Comparison of ENCODE assay signal across 1 cellular context in the genomic region with DNA sequence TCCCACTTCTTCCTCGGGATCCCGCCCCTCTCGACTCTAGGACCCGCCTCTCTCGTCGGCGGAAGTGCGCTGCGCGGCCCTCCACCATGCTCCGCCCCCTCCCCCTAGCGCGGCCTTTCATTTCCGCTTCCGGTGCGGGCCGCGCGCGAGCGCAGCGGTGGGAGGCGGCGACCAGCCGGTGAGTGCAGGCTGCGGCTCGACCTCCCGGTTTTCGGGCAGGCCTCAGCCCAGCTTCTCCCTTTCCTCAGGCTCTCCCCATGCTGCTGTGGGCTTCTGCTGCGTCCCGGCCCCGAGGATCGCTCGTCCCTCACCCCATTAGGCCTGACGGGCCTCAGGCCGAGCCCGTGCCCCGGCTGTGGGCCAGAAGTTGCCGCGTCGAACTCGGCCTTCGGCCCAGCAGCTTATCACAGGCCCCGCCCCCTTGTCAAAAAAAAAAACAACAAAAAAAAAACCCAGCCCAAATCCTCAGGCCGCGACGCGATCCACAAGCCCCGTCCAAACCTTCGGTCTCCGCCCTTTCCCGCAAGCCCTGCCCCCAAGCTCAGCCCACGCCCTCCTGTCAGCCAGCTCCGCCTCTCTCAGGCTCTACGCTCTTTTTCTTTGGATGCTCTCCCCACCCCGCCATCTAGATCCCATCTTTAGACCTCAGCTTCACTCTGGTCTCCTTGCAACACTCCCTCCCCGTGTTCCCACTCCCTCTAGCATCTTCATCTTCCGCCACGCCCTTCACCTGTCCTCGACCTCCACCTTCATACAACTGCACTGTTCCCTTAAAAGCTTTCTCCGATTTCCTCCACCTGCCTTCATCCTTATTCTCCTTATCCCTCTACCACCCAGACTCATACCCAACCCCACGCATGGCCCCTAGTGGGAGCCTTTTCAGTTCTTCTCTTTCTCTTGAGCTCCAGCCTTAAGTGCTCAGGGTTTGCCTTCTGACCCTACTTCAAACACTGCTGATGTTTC.
TF ChIP-seq lines count a peak whose summit lies in the region.

A gene with protein sequence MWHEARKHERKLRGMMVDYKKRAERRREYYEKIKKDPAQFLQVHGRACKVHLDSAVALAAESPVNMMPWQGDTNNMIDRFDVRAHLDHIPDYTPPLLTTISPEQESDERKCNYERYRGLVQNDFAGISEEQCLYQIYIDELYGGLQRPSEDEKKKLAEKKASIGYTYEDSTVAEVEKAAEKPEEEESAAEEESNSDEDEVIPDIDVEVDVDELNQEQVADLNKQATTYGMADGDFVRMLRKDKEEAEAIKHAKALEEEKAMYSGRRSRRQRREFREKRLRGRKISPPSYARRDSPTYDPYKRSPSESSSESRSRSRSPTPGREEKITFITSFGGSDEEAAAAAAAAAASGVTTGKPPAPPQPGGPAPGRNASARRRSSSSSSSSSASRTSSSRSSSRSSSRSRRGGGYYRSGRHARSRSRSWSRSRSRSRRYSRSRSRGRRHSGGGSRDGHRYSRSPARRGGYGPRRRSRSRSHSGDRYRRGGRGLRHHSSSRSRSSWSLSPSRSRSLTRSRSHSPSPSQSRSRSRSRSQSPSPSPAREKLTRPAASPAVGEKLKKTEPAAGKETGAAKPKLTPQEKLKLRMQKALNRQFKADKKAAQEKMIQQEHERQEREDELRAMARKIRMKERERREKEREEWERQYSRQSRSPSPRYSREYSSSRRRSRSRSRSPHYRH (plus strand): TSS at position 115 of the 963 bp plus-strand sequence. CDS start 1,168 bp downstream, outside the sequence.

TF ChIP-seq in HepG2, 621 proteins besides CTCF, POLR2A, EP300 and RAD21 (continued from another document and continues in another):
- TF ChIP-seq, protein P1, sequence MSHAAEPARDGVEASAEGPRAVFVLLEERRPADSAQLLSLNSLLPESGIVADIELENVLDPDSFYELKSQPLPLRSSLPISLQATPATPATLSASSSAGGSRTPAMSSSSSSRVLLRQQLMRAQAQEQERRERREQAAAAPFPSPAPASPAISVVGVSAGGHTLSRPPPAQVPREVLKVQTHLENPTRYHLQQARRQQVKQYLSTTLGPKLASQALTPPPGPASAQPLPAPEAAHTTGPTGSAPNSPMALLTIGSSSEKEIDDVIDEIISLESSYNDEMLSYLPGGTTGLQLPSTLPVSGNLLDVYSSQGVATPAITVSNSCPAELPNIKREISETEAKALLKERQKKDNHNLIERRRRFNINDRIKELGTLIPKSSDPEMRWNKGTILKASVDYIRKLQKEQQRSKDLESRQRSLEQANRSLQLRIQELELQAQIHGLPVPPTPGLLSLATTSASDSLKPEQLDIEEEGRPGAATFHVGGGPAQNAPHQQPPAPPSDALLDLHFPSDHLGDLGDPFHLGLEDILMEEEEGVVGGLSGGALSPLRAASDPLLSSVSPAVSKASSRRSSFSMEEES (CRISPR knock-in tag; IDR thresholded peaks at IDR 0.05) = no peak; the same call in 1 of the 2 replicates
- TF ChIP-seq, protein P2, sequence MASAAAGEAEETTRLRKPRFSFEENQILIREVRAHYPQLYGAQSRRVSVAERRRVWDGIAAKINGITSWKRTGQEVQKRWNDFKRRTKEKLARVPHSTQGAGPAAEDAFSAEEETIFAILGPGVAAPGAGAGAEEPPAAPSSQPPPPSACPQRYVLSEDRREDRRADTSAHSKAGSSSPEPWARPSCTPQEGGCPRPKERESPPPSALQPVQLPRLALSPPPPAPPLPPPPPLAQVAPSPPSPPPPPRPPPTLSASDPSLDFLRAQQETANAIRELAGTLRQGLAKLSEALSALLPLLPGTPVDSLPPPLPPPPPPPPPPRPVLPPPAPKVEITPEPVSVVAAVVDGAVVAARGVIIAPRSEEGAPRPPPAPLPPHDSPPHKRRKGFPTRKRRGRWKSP (CRISPR knock-in tag; IDR thresholded peaks at IDR 0.05) = no peak
- TF ChIP-seq ZNF430 (CRISPR knock-in tag; IDR thresholded peaks at IDR 0.05) (0 out of 2 replicates have a peak, but pooled peaks have one; percentile 36), REXO4 (CRISPR knock-in tag; IDR thresholded peaks at IDR 0.05; ENCODE audit: borderline replicate concordance) (no peak), SRY (CRISPR knock-in tag; IDR thresholded peaks at IDR 0.05) (peak; percentile 54; the same call in 1 of the 2 replicates), PHF20 (CRISPR knock-in tag; IDR thresholded peaks at IDR 0.05) (peak; percentile 89), MZF1 (CRISPR knock-in tag; IDR thresholded peaks at IDR 0.05; ENCODE audit: borderline replicate concordance) (no peak), SMAD3 (CRISPR knock-in tag; IDR thresholded peaks at IDR 0.05) (no peak), YEATS4 (CRISPR knock-in tag; IDR thresholded peaks at IDR 0.05; ENCODE audit: borderline replicate concordance) (peak; percentile 88), ZFP90 (CRISPR knock-in tag; IDR thresholded peaks at IDR 0.05; ENCODE audit: borderline replicate concordance) (0 out of 2 replicates have a peak, but pooled peaks have one; percentile 75), ZNF672 (CRISPR knock-in tag; IDR thresholded peaks at IDR 0.05) (no peak), AGO1 (IDR thresholded peaks at IDR 0.05; ENCODE audit: low read depth, low read length, poor library complexity, severe bottlenecking) (peak; percentile 80), ZSCAN31 (CRISPR knock-in tag; IDR thresholded peaks at IDR 0.05; ENCODE audit: low read depth) (0 out of 2 replicates have a peak, but pooled peaks have one; percentile 44), ZNF615 (CRISPR knock-in tag; IDR thresholded peaks at IDR 0.05; ENCODE audit: borderline replicate concordance) (no peak), ZNF547 (CRISPR knock-in tag; IDR thresholded peaks at IDR 0.05) (peak; percentile 93), ZNF674 (CRISPR knock-in tag; IDR thresholded peaks at IDR 0.05; ENCODE audit: low read depth) (no peak), BRD4 (CRISPR knock-in tag; IDR thresholded peaks at IDR 0.05) (peak; percentile 85), ARNTL (CRISPR knock-in tag; IDR thresholded peaks at IDR 0.05) (no peak), ZNF747 (CRISPR knock-in tag; IDR thresholded peaks at IDR 0.05; ENCODE audit: borderline replicate concordance) (no peak), ZNF775 (CRISPR knock-in tag; IDR thresholded peaks at IDR 0.05; ENCODE audit: borderline replicate concordance) (no peak), CHCHD3 (CRISPR knock-in tag; IDR thresholded peaks at IDR 0.05) (no peak), KMT2A (CRISPR knock-in tag; IDR thresholded peaks at IDR 0.05) (peak; percentile 58; the same call in 1 of the 2 replicates), SAP130 (CRISPR knock-in tag; IDR thresholded peaks at IDR 0.05; ENCODE audit: low read depth) (peak; percentile 91)
- TF ChIP-seq, protein P3, sequence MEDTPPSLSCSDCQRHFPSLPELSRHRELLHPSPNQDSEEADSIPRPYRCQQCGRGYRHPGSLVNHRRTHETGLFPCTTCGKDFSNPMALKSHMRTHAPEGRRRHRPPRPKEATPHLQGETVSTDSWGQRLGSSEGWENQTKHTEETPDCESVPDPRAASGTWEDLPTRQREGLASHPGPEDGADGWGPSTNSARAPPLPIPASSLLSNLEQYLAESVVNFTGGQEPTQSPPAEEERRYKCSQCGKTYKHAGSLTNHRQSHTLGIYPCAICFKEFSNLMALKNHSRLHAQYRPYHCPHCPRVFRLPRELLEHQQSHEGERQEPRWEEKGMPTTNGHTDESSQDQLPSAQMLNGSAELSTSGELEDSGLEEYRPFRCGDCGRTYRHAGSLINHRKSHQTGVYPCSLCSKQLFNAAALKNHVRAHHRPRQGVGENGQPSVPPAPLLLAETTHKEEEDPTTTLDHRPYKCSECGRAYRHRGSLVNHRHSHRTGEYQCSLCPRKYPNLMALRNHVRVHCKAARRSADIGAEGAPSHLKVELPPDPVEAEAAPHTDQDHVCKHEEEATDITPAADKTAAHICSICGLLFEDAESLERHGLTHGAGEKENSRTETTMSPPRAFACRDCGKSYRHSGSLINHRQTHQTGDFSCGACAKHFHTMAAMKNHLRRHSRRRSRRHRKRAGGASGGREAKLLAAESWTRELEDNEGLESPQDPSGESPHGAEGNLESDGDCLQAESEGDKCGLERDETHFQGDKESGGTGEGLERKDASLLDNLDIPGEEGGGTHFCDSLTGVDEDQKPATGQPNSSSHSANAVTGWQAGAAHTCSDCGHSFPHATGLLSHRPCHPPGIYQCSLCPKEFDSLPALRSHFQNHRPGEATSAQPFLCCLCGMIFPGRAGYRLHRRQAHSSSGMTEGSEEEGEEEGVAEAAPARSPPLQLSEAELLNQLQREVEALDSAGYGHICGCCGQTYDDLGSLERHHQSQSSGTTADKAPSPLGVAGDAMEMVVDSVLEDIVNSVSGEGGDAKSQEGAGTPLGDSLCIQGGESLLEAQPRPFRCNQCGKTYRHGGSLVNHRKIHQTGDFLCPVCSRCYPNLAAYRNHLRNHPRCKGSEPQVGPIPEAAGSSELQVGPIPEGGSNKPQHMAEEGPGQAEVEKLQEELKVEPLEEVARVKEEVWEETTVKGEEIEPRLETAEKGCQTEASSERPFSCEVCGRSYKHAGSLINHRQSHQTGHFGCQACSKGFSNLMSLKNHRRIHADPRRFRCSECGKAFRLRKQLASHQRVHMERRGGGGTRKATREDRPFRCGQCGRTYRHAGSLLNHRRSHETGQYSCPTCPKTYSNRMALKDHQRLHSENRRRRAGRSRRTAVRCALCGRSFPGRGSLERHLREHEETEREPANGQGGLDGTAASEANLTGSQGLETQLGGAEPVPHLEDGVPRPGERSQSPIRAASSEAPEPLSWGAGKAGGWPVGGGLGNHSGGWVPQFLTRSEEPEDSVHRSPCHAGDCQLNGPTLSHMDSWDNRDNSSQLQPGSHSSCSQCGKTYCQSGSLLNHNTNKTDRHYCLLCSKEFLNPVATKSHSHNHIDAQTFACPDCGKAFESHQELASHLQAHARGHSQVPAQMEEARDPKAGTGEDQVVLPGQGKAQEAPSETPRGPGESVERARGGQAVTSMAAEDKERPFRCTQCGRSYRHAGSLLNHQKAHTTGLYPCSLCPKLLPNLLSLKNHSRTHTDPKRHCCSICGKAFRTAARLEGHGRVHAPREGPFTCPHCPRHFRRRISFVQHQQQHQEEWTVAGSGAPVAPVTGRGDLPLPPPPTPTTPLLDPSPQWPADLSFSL (CRISPR knock-in tag; IDR thresholded peaks at IDR 0.05) = no peak
- TF ChIP-seq, protein P4, sequence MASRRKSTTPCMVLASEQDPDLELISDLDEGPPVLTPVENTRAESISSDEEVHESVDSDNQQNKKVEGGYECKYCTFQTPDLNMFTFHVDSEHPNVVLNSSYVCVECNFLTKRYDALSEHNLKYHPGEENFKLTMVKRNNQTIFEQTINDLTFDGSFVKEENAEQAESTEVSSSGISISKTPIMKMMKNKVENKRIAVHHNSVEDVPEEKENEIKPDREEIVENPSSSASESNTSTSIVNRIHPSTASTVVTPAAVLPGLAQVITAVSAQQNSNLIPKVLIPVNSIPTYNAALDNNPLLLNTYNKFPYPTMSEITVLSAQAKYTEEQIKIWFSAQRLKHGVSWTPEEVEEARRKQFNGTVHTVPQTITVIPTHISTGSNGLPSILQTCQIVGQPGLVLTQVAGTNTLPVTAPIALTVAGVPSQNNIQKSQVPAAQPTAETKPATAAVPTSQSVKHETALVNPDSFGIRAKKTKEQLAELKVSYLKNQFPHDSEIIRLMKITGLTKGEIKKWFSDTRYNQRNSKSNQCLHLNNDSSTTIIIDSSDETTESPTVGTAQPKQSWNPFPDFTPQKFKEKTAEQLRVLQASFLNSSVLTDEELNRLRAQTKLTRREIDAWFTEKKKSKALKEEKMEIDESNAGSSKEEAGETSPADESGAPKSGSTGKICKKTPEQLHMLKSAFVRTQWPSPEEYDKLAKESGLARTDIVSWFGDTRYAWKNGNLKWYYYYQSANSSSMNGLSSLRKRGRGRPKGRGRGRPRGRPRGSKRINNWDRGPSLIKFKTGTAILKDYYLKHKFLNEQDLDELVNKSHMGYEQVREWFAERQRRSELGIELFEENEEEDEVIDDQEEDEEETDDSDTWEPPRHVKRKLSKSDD (CRISPR knock-in tag; IDR thresholded peaks at IDR 0.05; ENCODE audit: low read depth) = no peak
- TF ChIP-seq, protein P5, sequence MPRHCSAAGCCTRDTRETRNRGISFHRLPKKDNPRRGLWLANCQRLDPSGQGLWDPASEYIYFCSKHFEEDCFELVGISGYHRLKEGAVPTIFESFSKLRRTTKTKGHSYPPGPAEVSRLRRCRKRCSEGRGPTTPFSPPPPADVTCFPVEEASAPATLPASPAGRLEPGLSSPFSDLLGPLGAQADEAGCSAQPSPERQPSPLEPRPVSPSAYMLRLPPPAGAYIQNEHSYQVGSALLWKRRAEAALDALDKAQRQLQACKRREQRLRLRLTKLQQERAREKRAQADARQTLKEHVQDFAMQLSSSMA (CRISPR knock-in tag; IDR thresholded peaks at IDR 0.05) = no peak; the same call in 1 of the 2 replicates
- TF ChIP-seq, protein P6, sequence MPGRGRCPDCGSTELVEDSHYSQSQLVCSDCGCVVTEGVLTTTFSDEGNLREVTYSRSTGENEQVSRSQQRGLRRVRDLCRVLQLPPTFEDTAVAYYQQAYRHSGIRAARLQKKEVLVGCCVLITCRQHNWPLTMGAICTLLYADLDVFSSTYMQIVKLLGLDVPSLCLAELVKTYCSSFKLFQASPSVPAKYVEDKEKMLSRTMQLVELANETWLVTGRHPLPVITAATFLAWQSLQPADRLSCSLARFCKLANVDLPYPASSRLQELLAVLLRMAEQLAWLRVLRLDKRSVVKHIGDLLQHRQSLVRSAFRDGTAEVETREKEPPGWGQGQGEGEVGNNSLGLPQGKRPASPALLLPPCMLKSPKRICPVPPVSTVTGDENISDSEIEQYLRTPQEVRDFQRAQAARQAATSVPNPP (CRISPR knock-in tag; IDR thresholded peaks at IDR 0.05) = no peak
- TF ChIP-seq, protein P7, sequence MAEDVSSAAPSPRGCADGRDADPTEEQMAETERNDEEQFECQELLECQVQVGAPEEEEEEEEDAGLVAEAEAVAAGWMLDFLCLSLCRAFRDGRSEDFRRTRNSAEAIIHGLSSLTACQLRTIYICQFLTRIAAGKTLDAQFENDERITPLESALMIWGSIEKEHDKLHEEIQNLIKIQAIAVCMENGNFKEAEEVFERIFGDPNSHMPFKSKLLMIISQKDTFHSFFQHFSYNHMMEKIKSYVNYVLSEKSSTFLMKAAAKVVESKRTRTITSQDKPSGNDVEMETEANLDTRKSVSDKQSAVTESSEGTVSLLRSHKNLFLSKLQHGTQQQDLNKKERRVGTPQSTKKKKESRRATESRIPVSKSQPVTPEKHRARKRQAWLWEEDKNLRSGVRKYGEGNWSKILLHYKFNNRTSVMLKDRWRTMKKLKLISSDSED (CRISPR knock-in tag; IDR thresholded peaks at IDR 0.05) = no peak
- TF ChIP-seq, protein P8, sequence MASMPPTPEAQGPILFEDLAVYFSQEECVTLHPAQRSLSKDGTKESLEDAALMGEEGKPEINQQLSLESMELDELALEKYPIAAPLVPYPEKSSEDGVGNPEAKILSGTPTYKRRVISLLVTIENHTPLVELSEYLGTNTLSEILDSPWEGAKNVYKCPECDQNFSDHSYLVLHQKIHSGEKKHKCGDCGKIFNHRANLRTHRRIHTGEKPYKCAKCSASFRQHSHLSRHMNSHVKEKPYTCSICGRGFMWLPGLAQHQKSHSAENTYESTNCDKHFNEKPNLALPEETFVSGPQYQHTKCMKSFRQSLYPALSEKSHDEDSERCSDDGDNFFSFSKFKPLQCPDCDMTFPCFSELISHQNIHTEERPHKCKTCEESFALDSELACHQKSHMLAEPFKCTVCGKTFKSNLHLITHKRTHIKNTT (CRISPR knock-in tag; IDR thresholded peaks at IDR 0.05) = no peak
- TF ChIP-seq, protein P9, sequence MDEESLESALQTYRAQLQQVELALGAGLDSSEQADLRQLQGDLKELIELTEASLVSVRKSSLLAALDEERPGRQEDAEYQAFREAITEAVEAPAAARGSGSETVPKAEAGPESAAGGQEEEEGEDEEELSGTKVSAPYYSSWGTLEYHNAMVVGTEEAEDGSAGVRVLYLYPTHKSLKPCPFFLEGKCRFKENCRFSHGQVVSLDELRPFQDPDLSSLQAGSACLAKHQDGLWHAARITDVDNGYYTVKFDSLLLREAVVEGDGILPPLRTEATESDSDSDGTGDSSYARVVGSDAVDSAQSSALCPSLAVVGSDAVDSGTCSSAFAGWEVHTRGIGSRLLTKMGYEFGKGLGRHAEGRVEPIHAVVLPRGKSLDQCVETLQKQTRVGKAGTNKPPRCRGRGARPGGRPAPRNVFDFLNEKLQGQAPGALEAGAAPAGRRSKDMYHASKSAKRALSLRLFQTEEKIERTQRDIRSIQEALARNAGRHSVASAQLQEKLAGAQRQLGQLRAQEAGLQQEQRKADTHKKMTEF (CRISPR knock-in tag; IDR thresholded peaks at IDR 0.05) = peak; percentile 67; the same call in 1 of the 2 replicates
